15 cellular contexts compared by ENCODE assay signal in the genomic region with DNA sequence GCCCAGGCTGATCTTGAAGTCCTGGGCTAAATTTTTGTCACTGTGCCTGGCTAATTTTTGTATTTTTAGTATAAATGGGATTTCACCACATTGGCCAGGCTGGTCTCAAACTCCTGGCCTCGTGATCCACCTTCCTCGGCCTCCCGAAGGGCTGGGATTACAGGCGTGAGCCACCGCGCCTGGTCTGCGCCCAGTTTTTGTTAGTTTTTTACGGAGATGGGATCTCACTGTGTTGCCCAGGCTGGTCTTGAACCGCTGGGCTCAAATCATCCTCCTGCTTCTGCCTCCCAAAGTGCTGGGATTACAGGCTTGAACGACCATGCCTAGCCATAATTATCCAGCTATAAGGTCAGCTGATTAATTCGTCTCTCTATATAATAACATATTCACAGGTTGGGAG. TPM values are rescaled to one million over a fixed set of nuclear protein-coding genes. Genes with fewer than 3 reads are reported as not detected.
DNase-seq lines count a peak whose midpoint lies in the region; ATAC-seq, FAIRE-seq and TF ChIP-seq lines count a peak whose summit lies in the region.
"Had no signal": no experiment of that assay in that cellular context is flagged by ENCODE, and none has a peak within 500 bp of the region (broad histone marks: within the 10 kb centered on the region; RNA-seq: fewer than 3 reads in every experiment).

No MANE protein-coding gene starts in this region.

- no peaks in the 10 kb centered on the region for H3K9me3 ChIP-seq in H9 (ENCODE audit: control insufficient read depth, low read depth, low read length)
- H3K9me3 ChIP-seq in astrocyte (ENCODE audit: insufficient read depth, low read depth, low read length): no peaks in the 10 kb centered on the region
- no peaks in the 10 kb centered on the region for H3K9me3 ChIP-seq in ascending aorta

- H3K36me3 ChIP-seq in astrocyte (ENCODE audit: insufficient read depth, low read length) (no peaks in the 10 kb centered on the region), ascending aorta (peaks cover 2 to 3% of the 10 kb centered on the region in 2 donors)

- H4K5ac ChIP-seq in H9 (ENCODE audit: insufficient read length, low read depth, low read length): no peak overlapping the region

- H3K4me1 Mint-ChIP-seq in T-helper 2 cell treated with Interferon-gamma antibody and Interleukin-4, amounts not matched to agents 5 μg/mL and 100 μg/mL, for 36 hours (ENCODE audit: low read depth): peaks cover 20% of the 10 kb centered on the region
- H3K4me1 Mint-ChIP-seq in H9: peaks cover 7 to 18% of the 10 kb centered on the region in 2 experiments
- H3K4me1 Mint-ChIP-seq in astrocyte (ENCODE audit: low read depth, unreplicated experiment): peaks cover 17% of the 10 kb centered on the region
- peaks cover 37% of the 10 kb centered on the region for H3K4me1 Mint-ChIP-seq in neural crest cell

- no peak overlapping the region for H3K4ac ChIP-seq in H9 (ENCODE audit: low read depth, low read length)

- no peak overlapping the region for H2BK120ac ChIP-seq in H9 (ENCODE audit: low read depth, low read length, poor library complexity, severe bottlenecking)

- peaks cover 10% of the 10 kb centered on the region for H3K23me2 ChIP-seq in H9 (ENCODE audit: insufficient read length, low read depth, low read length, poor library complexity, severe bottlenecking)

- no peak overlapping the region for H2BK15ac ChIP-seq in H9 (ENCODE audit: low read depth, low read length)

- no peak overlapping the region for H2AK5ac ChIP-seq in H9 (ENCODE audit: insufficient read length, low read length)

- H2AFZ ChIP-seq in H9 (ENCODE audit: low read length) (no peak overlapping the region), astrocyte (ENCODE audit: low read depth, low read length) (no peak overlapping the region)
- H2AFZ ChIP-seq: hepatocyte had no signal

- H4K20me1 ChIP-seq in H9 (ENCODE audit: control insufficient read depth, insufficient read depth, insufficient read length) (no peaks in the 10 kb centered on the region), astrocyte (ENCODE audit: insufficient read depth, low read length) (peaks cover 5% of the 10 kb centered on the region)

- no peak overlapping the region for H3K27ac ChIP-seq in H9 (ENCODE audit: insufficient read length, low read depth, low read length)
- no peak overlapping the region for H3K27ac ChIP-seq in astrocyte (ENCODE audit: low read depth, low read length)
- H3K27ac ChIP-seq in ascending aorta: peak overlapping the region in 1 of 2 donors; percentile 51

- peaks cover 4% of the 10 kb centered on the region for H3K36me3 Mint-ChIP-seq in T-helper 2 cell treated with Interferon-gamma antibody and Interleukin-4, amounts not matched to agents 5 μg/mL and 100 μg/mL, for 36 hours (ENCODE audit: low read depth)
- H3K36me3 Mint-ChIP-seq in H9 (ENCODE audit: insufficient read depth in 1 of 3, low read depth in 3 of 3): peaks cover 0 to 11% (median 2%) of the 10 kb centered on the region in 3 experiments; a peak in 3 of 7 replicates
- H3K36me3 Mint-ChIP-seq in astrocyte (ENCODE audit: low read depth, unreplicated experiment): peaks cover 2% of the 10 kb centered on the region
- H3K36me3 Mint-ChIP-seq in neural crest cell (ENCODE audit: low read depth): no peaks in the 10 kb centered on the region

- no peak overlapping the region for H2BK5ac ChIP-seq in H9 (ENCODE audit: insufficient read length, low read length)

- H4K91ac ChIP-seq in H9 (ENCODE audit: insufficient read length, low read depth, low read length): no peak overlapping the region

- no peak overlapping the region for H3K14ac ChIP-seq in H9 (ENCODE audit: insufficient read depth, low read length)

- H3K27me3 ChIP-seq in H9 (ENCODE audit: insufficient read depth, low read length) (no peaks in the 10 kb centered on the region), astrocyte (ENCODE audit: insufficient read depth, low read length) (no peaks in the 10 kb centered on the region), ascending aorta (no peaks in the 10 kb centered on the region)
- H3K27me3 ChIP-seq: hepatocyte had no signal

- no peaks in the 10 kb centered on the region for H3K27me3 Mint-ChIP-seq in T-helper 2 cell treated with Interferon-gamma antibody and Interleukin-4, amounts not matched to agents 5 μg/mL and 100 μg/mL, for 36 hours (ENCODE audit: low read depth)
- peaks cover 4% of the 10 kb centered on the region; the same call in 1 of the 2 replicates for H3K27me3 Mint-ChIP-seq in H9 (ENCODE audit: low read depth)
- no peaks in the 10 kb centered on the region for H3K27me3 Mint-ChIP-seq in astrocyte (ENCODE audit: low read depth, unreplicated experiment)
- peaks cover 17% of the 10 kb centered on the region for H3K27me3 Mint-ChIP-seq in neural crest cell (ENCODE audit: low read depth)

- intact Hi-C loops in ascending aorta (cut with DNase I): loop anchor here (2.0 to 10.0 kb wide), 6 partner anchors 21 to 1222 kb away; a partner anchor contains a TSS

- no CpG with 5 or more reads among the region's 11 CpGs for WGBS in H9 (ENCODE audit: extremely low coverage, insufficient read length, low lambda C conversion rate)

- H2BK12ac ChIP-seq in H9 (ENCODE audit: insufficient read length, low read depth, low read length): no peak overlapping the region

- H3K23ac ChIP-seq in H9 (ENCODE audit: insufficient read length, low read depth, low read length): no peak overlapping the region

- H2BK20ac ChIP-seq in H9 (ENCODE audit: low read depth, low read length, poor library complexity, severe bottlenecking): no peak overlapping the region

- H3T11ph ChIP-seq in H9 (ENCODE audit: low read length): no peak overlapping the region

- H3K4me1 ChIP-seq in H9 (ENCODE audit: insufficient read depth, low read length) (no peaks in the 10 kb centered on the region; the same call in 1 of the 2 replicates), astrocyte (ENCODE audit: insufficient read depth, low read length) (peaks cover 20% of the 10 kb centered on the region), ascending aorta (peaks cover 0 to 16% of the 10 kb centered on the region in 2 donors)

- peak overlapping the region; percentile 64 for H3K4me3 Mint-ChIP-seq in T-helper 2 cell treated with Interferon-gamma antibody and Interleukin-4, amounts not matched to agents 5 μg/mL and 100 μg/mL, for 36 hours
- peak overlapping the region; percentile 22 to 55; a peak in 2 of 5 replicates for H3K4me3 Mint-ChIP-seq in H9
- H3K4me3 Mint-ChIP-seq in astrocyte (ENCODE audit: unreplicated experiment): peak overlapping the region; percentile 57
- H3K4me3 Mint-ChIP-seq in neural crest cell: peak overlapping the region; percentile 76

- no peak for FAIRE-seq in astrocyte (lab: Jason Lieb, UNC)
- FAIRE-seq: A204.1, H1 had no signal

- H3K4me3 ChIP-seq in astrocyte (ENCODE audit: insufficient read depth, low read depth, low read length) (no peak overlapping the region), ascending aorta (no peak overlapping the region)
- H3K4me3 ChIP-seq: hepatocyte had no signal

- H3K18ac ChIP-seq in H9 (ENCODE audit: insufficient read length, low read depth, low read length): no peak overlapping the region

- H3K9ac ChIP-seq in H9 (ENCODE audit: extremely low read depth, insufficient read length, low read length) (no peak overlapping the region), astrocyte (ENCODE audit: low read length) (no peak overlapping the region)

- no peak for ATAC-seq in HG02938 (IDR thresholded peaks at IDR 0.05; ENCODE audit: unreplicated experiment)
- ATAC-seq: right cardiac atrium had no signal

- no peak overlapping the region for H4K8ac ChIP-seq in H9 (replicated peaks; ENCODE audit: insufficient read length, low read depth, low read length)

- H3K56ac ChIP-seq in H9 (ENCODE audit: insufficient read length, low read depth, low read length): no peak overlapping the region

- no peak overlapping the region for H3K4me2 ChIP-seq in H9 (ENCODE audit: insufficient read depth, insufficient read length, low read length)
- H3K4me2 ChIP-seq in astrocyte (ENCODE audit: low read length): no peak overlapping the region

- TF ChIP-seq CTCF in H9 (conservative IDR thresholded peaks at IDR 0.05): no peak
- no peak for TF ChIP-seq CTCF in astrocyte (IDR thresholded peaks at IDR 0.05; ENCODE audit: insufficient read depth, low read depth, low read length)
- TF ChIP-seq CTCF in neural crest cell (conservative IDR thresholded peaks at IDR 0.05): no peak
- TF ChIP-seq CTCF in ascending aorta (IDR thresholded peaks at IDR 0.05): no peak

- DNase-seq in T-helper 2 cell treated with Interferon-gamma antibody and Interleukin-4, amounts not matched to agents 5 μg/mL and 100 μg/mL, for 36 hours (ENCODE audit: low spot score): no peak
- no peak for DNase-seq in T-helper 2 cell
- no peak for DNase-seq in H9
- no peak for DNase-seq in astrocyte (ENCODE audit: low read depth)
- DNase-seq in neural crest cell (ENCODE audit: low read depth, low spot score): no peak
- DNase-seq in ascending aorta (ENCODE audit: low spot score in 2 of 2): no peak
- no peak for DNase-seq in NCI-H187 treated with DMSO at 0.1 percent for 48 hours (lab: John Stamatoyannopoulos, UW)
- DNase-seq: KG1, NCI-H146, NCI-H526 had no signal

- H3K79me2 ChIP-seq in H9 (ENCODE audit: insufficient read depth, low read length) (no peaks in the 10 kb centered on the region; the same call in 1 of the 2 replicates), astrocyte (ENCODE audit: insufficient read depth, low read length) (peaks cover 5% of the 10 kb centered on the region)

- no peaks in the 10 kb centered on the region for H3K9me3 Mint-ChIP-seq in T-helper 2 cell treated with Interferon-gamma antibody and Interleukin-4, amounts not matched to agents 5 μg/mL and 100 μg/mL, for 36 hours
- H3K9me3 Mint-ChIP-seq in H9 (peaks cover 0 to 2% of the 10 kb centered on the region in 2 experiments; a peak in 1 of 5 replicates), astrocyte (ENCODE audit: unreplicated experiment) (no peaks in the 10 kb centered on the region), neural crest cell (no peaks in the 10 kb centered on the region)

- peak overlapping the region; percentile 100 for H3K27ac Mint-ChIP-seq in T-helper 2 cell treated with Interferon-gamma antibody and Interleukin-4, amounts not matched to agents 5 μg/mL and 100 μg/mL, for 36 hours
- H3K27ac Mint-ChIP-seq in H9: no peak overlapping the region
- H3K27ac Mint-ChIP-seq in astrocyte (ENCODE audit: unreplicated experiment): peak overlapping the region; percentile 62
- H3K27ac Mint-ChIP-seq in neural crest cell (ENCODE audit: unreplicated experiment): no peak overlapping the region

- H3K79me1 ChIP-seq in H9 (ENCODE audit: insufficient read depth, low read depth, low read length, poor library complexity, severe bottlenecking): no peaks in the 10 kb centered on the region

RNA-seq across cellular contexts. Expression of a gene that starts 2.7 kb away (rescaled TPM):
- total RNA-seq in H9 (2021) (not detected in 2 replicates), astrocyte (not detected in 2 replicates), neural crest cell (not detected in 2 replicates), ascending aorta (not detected)
- total RNA-seq: H1, hepatocyte, right cardiac atrium had no signal

RNA-seq across cellular contexts. Expression of a gene that starts 3.9 kb away (rescaled TPM):
- total RNA-seq in H9 (2021): 32.8 and 34.0 TPM in 2 replicates
- total RNA-seq in astrocyte: 48.1 and 50.5 TPM in 2 replicates
- total RNA-seq in neural crest cell: 34.2 and 37.5 TPM in 2 replicates
- 23.2 TPM for total RNA-seq in ascending aorta

RNA-seq across cellular contexts. Expression of a gene that starts 13.7 kb away (rescaled TPM):
- total RNA-seq in H9 (2021) (56.4 and 61.5 TPM in 2 replicates), astrocyte (24.9 and 32.3 TPM in 2 replicates), neural crest cell (50.9 and 58.3 TPM in 2 replicates), ascending aorta (16.1 TPM)

RNA-seq across cellular contexts. Expression of a gene that starts 20.2 kb away (rescaled TPM):
- total RNA-seq in H9 (2021) (176 and 184 TPM in 2 replicates), astrocyte (311 TPM in 2 replicates), neural crest cell (154 and 159 TPM in 2 replicates), ascending aorta (91.9 TPM)

RNA-seq across cellular contexts. Expression of a gene that starts 59.0 kb away (rescaled TPM):
- total RNA-seq in H9 (2021): 19.0 and 19.8 TPM in 2 replicates
- total RNA-seq in astrocyte: 12.8 and 13.4 TPM in 2 replicates
- total RNA-seq in neural crest cell: 30.0 and 32.5 TPM in 2 replicates
- 22.5 TPM for total RNA-seq in ascending aorta

Comparison
In these comparisons a context has a peak if more than half of its experiments do, and no peak if none do; other contexts are left out.
1. H3K27ac Mint-ChIP-seq: peak in T-helper 2 cell treated with Interferon-gamma antibody and Interleukin-4, amounts not matched to agents 5 μg/mL and 100 μg/mL, for 36 hours (single experiment) and astrocyte (single experiment); none in H9 (0 of 3) and neural crest cell (single experiment).
2. Peak in every context shown above with its lines, with median percentiles within 50 percentile points of each other: H3K4me3 Mint-ChIP-seq.